Comparison of ENCODE assay signal across 1 cellular context in genomic region chr1:8962812-8963669, GRCh38.
TF ChIP-seq lines count a peak whose summit lies in the region.

No MANE protein-coding gene starts in this region.

TF ChIP-seq in HepG2, 621 proteins besides CTCF, POLR2A, EP300 and RAD21 (continued from another document and continues in another):
- TF ChIP-seq, protein P1, sequence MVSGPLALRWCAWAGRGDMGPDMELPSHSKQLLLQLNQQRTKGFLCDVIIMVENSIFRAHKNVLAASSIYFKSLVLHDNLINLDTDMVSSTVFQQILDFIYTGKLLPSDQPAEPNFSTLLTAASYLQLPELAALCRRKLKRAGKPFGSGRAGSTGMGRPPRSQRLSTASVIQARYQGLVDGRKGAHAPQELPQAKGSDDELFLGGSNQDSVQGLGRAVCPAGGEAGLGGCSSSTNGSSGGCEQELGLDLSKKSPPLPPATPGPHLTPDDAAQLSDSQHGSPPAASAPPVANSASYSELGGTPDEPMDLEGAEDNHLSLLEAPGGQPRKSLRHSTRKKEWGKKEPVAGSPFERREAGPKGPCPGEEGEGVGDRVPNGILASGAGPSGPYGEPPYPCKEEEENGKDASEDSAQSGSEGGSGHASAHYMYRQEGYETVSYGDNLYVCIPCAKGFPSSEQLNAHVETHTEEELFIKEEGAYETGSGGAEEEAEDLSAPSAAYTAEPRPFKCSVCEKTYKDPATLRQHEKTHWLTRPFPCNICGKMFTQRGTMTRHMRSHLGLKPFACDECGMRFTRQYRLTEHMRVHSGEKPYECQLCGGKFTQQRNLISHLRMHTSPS (CRISPR knock-in tag; IDR thresholded peaks at IDR 0.05; ENCODE audit: low read depth) = no peak
- TF ChIP-seq TBP (CRISPR knock-in tag; IDR thresholded peaks at IDR 0.05) (no peak), PCBP1 (IDR thresholded peaks at IDR 0.05; ENCODE audit: borderline replicate concordance, low read depth, low read length) (no peak), KMT2B (CRISPR knock-in tag; IDR thresholded peaks at IDR 0.05) (no peak), KLF6 (CRISPR knock-in tag; IDR thresholded peaks at IDR 0.05) (no peak), NR2F6 (IDR thresholded peaks at IDR 0.05) (no peak), NR2F6 (CRISPR knock-in tag; IDR thresholded peaks at IDR 0.05) (peak; percentile 38; the same call in 1 of the 2 replicates), ZEB1 (IDR thresholded peaks at IDR 0.05; ENCODE audit: insufficient replicate concordance, low read depth) (no peak), SP5 (CRISPR knock-in tag; IDR thresholded peaks at IDR 0.05; ENCODE audit: borderline replicate concordance, low read depth) (no peak), ZNF343 (CRISPR knock-in tag; IDR thresholded peaks at IDR 0.05) (no peak), POLR2G (IDR thresholded peaks at IDR 0.05; ENCODE audit: low read depth, low read length) (no peak), ZNF232 (CRISPR knock-in tag; IDR thresholded peaks at IDR 0.05; ENCODE audit: borderline replicate concordance) (no peak), IKZF1 (IDR thresholded peaks at IDR 0.05) (no peak), TBX2 (CRISPR knock-in tag; IDR thresholded peaks at IDR 0.05; ENCODE audit: borderline replicate concordance) (peak; percentile 59), SALL1 (CRISPR knock-in tag; IDR thresholded peaks at IDR 0.05) (peak; percentile 35; the same call in 1 of the 2 replicates), STAG1 (CRISPR knock-in tag; IDR thresholded peaks at IDR 0.05) (peak; percentile 51), ZNF709 (CRISPR knock-in tag; IDR thresholded peaks at IDR 0.05) (no peak), ZHX1 (CRISPR knock-in tag; IDR thresholded peaks at IDR 0.05; ENCODE audit: low read depth) (no peak), ZNF333 (CRISPR knock-in tag; IDR thresholded peaks at IDR 0.05; ENCODE audit: borderline replicate concordance) (no peak), BRD4 (CRISPR knock-in tag; IDR thresholded peaks at IDR 0.05) (no peak), ZNF20 (CRISPR knock-in tag; IDR thresholded peaks at IDR 0.05) (no peak), ZNF234 (CRISPR knock-in tag; conservative IDR thresholded peaks at IDR 0.05) (no peak), ZNF614 (CRISPR knock-in tag; IDR thresholded peaks at IDR 0.05; ENCODE audit: borderline replicate concordance) (no peak), AHR (CRISPR knock-in tag; IDR thresholded peaks at IDR 0.05) (no peak), ZNF780A (CRISPR knock-in tag; IDR thresholded peaks at IDR 0.05) (no peak), ERF (CRISPR knock-in tag; IDR thresholded peaks at IDR 0.05) (0 out of 2 replicates have a peak, but pooled peaks have one; percentile 38), SRY (CRISPR knock-in tag; IDR thresholded peaks at IDR 0.05) (no peak), SOX13 (IDR thresholded peaks at IDR 0.05) (no peak), SOX13 (CRISPR knock-in tag; conservative IDR thresholded peaks at IDR 0.05 in 1 of 2, IDR thresholded peaks at IDR 0.05 in 1 of 2) (0 out of 4 replicates have a peak, but pooled peaks of 1 of the 2 experiments have one; percentile 9), NFAT5 (CRISPR knock-in tag; IDR thresholded peaks at IDR 0.05) (no peak), USF2 (IDR thresholded peaks at IDR 0.05; ENCODE audit: low read depth, low read length) (no peak), USF2 (CRISPR knock-in tag; IDR thresholded peaks at IDR 0.05; ENCODE audit: borderline replicate concordance) (no peak)
- TF ChIP-seq, protein P2, sequence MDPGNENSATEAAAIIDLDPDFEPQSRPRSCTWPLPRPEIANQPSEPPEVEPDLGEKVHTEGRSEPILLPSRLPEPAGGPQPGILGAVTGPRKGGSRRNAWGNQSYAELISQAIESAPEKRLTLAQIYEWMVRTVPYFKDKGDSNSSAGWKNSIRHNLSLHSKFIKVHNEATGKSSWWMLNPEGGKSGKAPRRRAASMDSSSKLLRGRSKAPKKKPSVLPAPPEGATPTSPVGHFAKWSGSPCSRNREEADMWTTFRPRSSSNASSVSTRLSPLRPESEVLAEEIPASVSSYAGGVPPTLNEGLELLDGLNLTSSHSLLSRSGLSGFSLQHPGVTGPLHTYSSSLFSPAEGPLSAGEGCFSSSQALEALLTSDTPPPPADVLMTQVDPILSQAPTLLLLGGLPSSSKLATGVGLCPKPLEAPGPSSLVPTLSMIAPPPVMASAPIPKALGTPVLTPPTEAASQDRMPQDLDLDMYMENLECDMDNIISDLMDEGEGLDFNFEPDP (CRISPR knock-in tag; conservative IDR thresholded peaks at IDR 0.05) = no peak
- TF ChIP-seq, protein P3, sequence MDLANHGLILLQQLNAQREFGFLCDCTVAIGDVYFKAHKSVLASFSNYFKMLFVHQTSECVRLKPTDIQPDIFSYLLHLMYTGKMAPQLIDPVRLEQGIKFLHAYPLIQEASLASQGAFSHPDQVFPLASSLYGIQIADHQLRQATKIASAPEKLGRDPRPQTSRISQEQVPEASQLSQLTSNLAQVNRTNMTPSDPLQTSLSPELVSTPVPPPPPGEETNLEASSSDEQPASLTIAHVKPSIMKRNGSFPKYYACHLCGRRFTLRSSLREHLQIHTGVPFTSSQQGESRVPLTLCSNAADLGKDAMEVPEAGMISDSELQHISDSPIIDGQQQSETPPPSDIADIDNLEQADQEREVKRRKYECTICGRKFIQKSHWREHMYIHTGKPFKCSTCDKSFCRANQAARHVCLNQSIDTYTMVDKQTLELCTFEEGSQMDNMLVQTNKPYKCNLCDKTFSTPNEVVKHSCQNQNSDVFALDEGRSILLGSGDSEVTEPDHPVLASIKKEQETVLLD (CRISPR knock-in tag; IDR thresholded peaks at IDR 0.05; ENCODE audit: low read depth) = no peak
- TF ChIP-seq, protein P4, sequence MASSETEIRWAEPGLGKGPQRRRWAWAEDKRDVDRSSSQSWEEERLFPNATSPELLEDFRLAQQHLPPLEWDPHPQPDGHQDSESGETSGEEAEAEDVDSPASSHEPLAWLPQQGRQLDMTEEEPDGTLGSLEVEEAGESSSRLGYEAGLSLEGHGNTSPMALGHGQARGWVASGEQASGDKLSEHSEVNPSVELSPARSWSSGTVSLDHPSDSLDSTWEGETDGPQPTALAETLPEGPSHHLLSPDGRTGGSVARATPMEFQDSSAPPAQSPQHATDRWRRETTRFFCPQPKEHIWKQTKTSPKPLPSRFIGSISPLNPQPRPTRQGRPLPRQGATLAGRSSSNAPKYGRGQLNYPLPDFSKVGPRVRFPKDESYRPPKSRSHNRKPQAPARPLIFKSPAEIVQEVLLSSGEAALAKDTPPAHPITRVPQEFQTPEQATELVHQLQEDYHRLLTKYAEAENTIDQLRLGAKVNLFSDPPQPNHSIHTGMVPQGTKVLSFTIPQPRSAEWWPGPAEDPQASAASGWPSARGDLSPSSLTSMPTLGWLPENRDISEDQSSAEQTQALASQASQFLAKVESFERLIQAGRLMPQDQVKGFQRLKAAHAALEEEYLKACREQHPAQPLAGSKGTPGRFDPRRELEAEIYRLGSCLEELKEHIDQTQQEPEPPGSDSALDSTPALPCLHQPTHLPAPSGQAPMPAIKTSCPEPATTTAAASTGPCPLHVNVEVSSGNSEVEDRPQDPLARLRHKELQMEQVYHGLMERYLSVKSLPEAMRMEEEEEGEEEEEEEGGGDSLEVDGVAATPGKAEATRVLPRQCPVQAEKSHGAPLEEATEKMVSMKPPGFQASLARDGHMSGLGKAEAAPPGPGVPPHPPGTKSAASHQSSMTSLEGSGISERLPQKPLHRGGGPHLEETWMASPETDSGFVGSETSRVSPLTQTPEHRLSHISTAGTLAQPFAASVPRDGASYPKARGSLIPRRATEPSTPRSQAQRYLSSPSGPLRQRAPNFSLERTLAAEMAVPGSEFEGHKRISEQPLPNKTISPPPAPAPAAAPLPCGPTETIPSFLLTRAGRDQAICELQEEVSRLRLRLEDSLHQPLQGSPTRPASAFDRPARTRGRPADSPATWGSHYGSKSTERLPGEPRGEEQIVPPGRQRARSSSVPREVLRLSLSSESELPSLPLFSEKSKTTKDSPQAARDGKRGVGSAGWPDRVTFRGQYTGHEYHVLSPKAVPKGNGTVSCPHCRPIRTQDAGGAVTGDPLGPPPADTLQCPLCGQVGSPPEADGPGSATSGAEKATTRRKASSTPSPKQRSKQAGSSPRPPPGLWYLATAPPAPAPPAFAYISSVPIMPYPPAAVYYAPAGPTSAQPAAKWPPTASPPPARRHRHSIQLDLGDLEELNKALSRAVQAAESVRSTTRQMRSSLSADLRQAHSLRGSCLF (CRISPR knock-in tag; IDR thresholded peaks at IDR 0.05; ENCODE audit: borderline replicate concordance) = no peak
- TF ChIP-seq, protein P5, sequence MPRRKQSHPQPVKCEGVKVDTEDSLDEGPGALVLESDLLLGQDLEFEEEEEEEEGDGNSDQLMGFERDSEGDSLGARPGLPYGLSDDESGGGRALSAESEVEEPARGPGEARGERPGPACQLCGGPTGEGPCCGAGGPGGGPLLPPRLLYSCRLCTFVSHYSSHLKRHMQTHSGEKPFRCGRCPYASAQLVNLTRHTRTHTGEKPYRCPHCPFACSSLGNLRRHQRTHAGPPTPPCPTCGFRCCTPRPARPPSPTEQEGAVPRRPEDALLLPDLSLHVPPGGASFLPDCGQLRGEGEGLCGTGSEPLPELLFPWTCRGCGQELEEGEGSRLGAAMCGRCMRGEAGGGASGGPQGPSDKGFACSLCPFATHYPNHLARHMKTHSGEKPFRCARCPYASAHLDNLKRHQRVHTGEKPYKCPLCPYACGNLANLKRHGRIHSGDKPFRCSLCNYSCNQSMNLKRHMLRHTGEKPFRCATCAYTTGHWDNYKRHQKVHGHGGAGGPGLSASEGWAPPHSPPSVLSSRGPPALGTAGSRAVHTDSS (CRISPR knock-in tag; conservative IDR thresholded peaks at IDR 0.05) = no peak
- TF ChIP-seq, protein P6, sequence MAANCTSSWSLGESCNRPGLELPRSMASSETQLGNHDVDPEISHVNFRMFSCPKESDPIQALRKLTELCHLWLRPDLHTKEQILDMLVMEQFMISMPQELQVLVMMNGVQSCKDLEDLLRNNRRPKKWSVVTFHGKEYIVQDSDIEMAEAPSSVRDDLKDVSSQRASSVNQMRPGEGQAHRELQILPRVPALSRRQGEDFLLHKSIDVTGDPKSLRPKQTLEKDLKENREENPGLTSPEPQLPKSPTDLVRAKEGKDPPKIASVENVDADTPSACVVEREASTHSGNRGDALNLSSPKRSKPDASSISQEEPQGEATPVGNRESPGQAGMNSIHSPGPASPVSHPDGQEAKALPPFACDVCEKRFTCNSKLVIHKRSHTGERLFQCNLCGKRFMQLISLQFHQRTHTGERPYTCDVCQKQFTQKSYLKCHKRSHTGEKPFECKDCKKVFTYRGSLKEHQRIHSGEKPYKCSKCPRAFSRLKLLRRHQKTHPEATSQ (CRISPR knock-in tag; IDR thresholded peaks at IDR 0.05; ENCODE audit: borderline replicate concordance) = no peak
